17 cellular contexts compared by ENCODE assay signal in the genomic region with DNA sequence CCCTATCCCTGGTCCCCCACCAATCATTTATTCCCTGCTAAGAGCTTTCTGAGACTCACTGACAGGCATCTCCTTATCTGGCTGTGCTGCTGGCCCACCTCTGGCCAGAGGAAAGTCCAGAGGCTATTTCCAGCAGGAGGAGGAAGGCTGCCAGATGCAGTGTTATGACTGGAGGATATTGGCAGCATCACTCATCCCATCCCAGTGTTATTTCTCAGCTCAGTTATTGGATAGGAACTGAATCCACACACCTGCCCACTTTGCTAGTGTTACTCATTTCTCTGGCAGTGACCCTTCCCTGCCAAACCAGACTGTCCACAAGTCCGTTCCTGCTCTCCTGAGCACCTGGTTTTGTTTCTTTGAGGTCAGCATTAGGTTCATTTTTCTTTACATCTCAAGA.
DNase-seq lines count a peak whose midpoint lies in the region; ATAC-seq and TF ChIP-seq lines count a peak whose summit lies in the region.
"Had no signal": no experiment of that assay in that cellular context is flagged by ENCODE, and none has a peak within 500 bp of the region (broad histone marks: within the 10 kb centered on the region; RNA-seq: fewer than 3 reads in every experiment).

No MANE protein-coding gene starts in this region.

- H4K12ac ChIP-seq in trophoblast cell (ENCODE audit: low read depth, low read length) = no peak overlapping the region

- H3K27ac ChIP-seq in trophoblast cell (ENCODE audit: low read depth, low read length) = no peak overlapping the region

- no CpG with 5 or more reads among the region's 1 CpG for WGBS in trophoblast cell (ENCODE audit: extremely low coverage, insufficient coverage, insufficient read length)

- no peak overlapping the region for H3K14ac ChIP-seq in trophoblast cell (ENCODE audit: low read length)

- no peak overlapping the region for H2AK5ac ChIP-seq in trophoblast cell (ENCODE audit: low read length)

- no peaks in the 10 kb centered on the region for H3K9me3 ChIP-seq in trophoblast cell (ENCODE audit: insufficient read depth, low read depth, low read length)

- H3K27me3 ChIP-seq in trophoblast cell (ENCODE audit: insufficient read depth, low read length) = no peaks in the 10 kb centered on the region

- no peak overlapping the region for H4K91ac ChIP-seq in trophoblast cell (ENCODE audit: low read depth, low read length)

- H3K79me1 ChIP-seq in trophoblast cell (ENCODE audit: low read length) = no peaks in the 10 kb centered on the region

- no peak overlapping the region for H3K9ac ChIP-seq in trophoblast cell (ENCODE audit: low read length)

- no peak overlapping the region for H3K4ac ChIP-seq in trophoblast cell (ENCODE audit: low read depth, low read length)

- H3K4me2 ChIP-seq in trophoblast cell (ENCODE audit: low read length) = no peak overlapping the region

- no peaks in the 10 kb centered on the region for H3K4me1 ChIP-seq in trophoblast cell (ENCODE audit: control insufficient read depth in 1 of 2, insufficient read depth in 2 of 2, low read length in 2 of 2)

- H4K8ac ChIP-seq in trophoblast cell (ENCODE audit: low read depth, low read length) = no peak overlapping the region

- no peak overlapping the region for H2BK12ac ChIP-seq in trophoblast cell (ENCODE audit: low read length)

- no peak overlapping the region for H3K23ac ChIP-seq in trophoblast cell (ENCODE audit: low read length)

- no peak for ATAC-seq in GM21447 (IDR thresholded peaks at IDR 0.05; ENCODE audit: unreplicated experiment)
- ATAC-seq: SK-N-SH treated with all-trans-retinoic acid at 6 μM for 48 hours had no signal

- H3K4me3 ChIP-seq in epithelial cell of esophagus (ENCODE audit: low read length) (no peak overlapping the region), trophoblast cell (ENCODE audit: low read depth, low read length) (no peak overlapping the region)

- H3K79me2 ChIP-seq in trophoblast cell (ENCODE audit: control insufficient read depth, insufficient read depth, low read length, poor library complexity) = no peaks in the 10 kb centered on the region

- no peak overlapping the region for H2AFZ ChIP-seq in trophoblast cell (ENCODE audit: insufficient read depth, low read length, poor library complexity)

- DNase-seq in DMS53 treated with DMSO at 0.1 percent for 48 hours (lab: John Stamatoyannopoulos, UW; ENCODE audit: unreplicated experiment) (peak; percentile 28), NCI-H2196 (lab: John Stamatoyannopoulos, UW; ENCODE audit: unreplicated experiment) (peak; percentile 51), epithelial cell of esophagus (ENCODE audit: low read depth) (peak; percentile 65), trophoblast cell (peak; percentile 21 to 50), NOMO-1 treated with DMSO at 0.1 percent for 48 hours (lab: John Stamatoyannopoulos, UW; ENCODE audit: unreplicated experiment) (no peak), NCI-H526 (lab: John Stamatoyannopoulos, UW) (no peak)
- DNase-seq: AML-193, EL, H7, Karpas-422, MM.1S, NCI-H1092 treated with DMSO at 0.1 percent for 48 hours, NCI-H2107, NCI-H69, SHP77 treated with DMSO at 0.1 percent for 48 hours had no signal

- H2BK120ac ChIP-seq in trophoblast cell (ENCODE audit: insufficient read depth, low read length, poor library complexity) = no peak overlapping the region

- H3K18ac ChIP-seq in trophoblast cell (ENCODE audit: low read length) = no peak overlapping the region

- TF ChIP-seq CTCF in epithelial cell of esophagus (IDR thresholded peaks at IDR 0.05; ENCODE audit: insufficient read depth, low read depth, low read length, missing control alignments) = no peak

- H2BK5ac ChIP-seq in trophoblast cell (ENCODE audit: low read depth, low read length, poor library complexity) = no peak overlapping the region

- no peaks in the 10 kb centered on the region for H3K36me3 ChIP-seq in trophoblast cell (ENCODE audit: control insufficient read depth in 1 of 2, insufficient read depth in 2 of 2, low read length in 2 of 2)

Comparison
In these comparisons a context has a peak if more than half of its experiments do, and no peak if none do; other contexts are left out.
1. DNase-seq: peak in DMS53 treated with DMSO at 0.1 percent for 48 hours (single experiment), NCI-H2196 (single experiment), epithelial cell of esophagus (single experiment) and trophoblast cell (2 of 2); none in NOMO-1 treated with DMSO at 0.1 percent for 48 hours (single experiment) and NCI-H526 (0 of 2).